In genomic region chr13:110388141-110388943, GRCh38 we compare ENCODE assay signal across 8 cellular contexts.
DNase-seq lines count a peak whose midpoint lies in the region; ATAC-seq and TF ChIP-seq lines count a peak whose summit lies in the region.

No MANE protein-coding gene starts in this region.

- H3K4me3 ChIP-seq in heart right ventricle (peak overlapping the region in 8 of 10 donors; percentile 2 to 42 (median 36)), sigmoid colon (peak overlapping the region in 3 of 4 donors; percentile 7 to 13 (median 8)), WERI-Rb-1 (ENCODE audit: low read depth, low read length) (no peak overlapping the region)

- H3K27ac ChIP-seq in heart right ventricle: peak overlapping the region; percentile 68 to 94 (median 82)
- H3K27ac ChIP-seq in sigmoid colon: peak overlapping the region; percentile 90 to 96 (median 93)
- no peak overlapping the region for H3K27ac ChIP-seq in WERI-Rb-1

- H3K9me3 ChIP-seq in heart right ventricle (no peaks in the 10 kb centered on the region), sigmoid colon (no peaks in the 10 kb centered on the region), WERI-Rb-1 (ENCODE audit: severe bottlenecking) (peaks cover 4% of the 10 kb centered on the region)

- H3K36me3 ChIP-seq in heart right ventricle (peaks cover 0 to 14% (median 0%) of the 10 kb centered on the region in 9 donors), sigmoid colon (no peaks in the 10 kb centered on the region), WERI-Rb-1 (0 out of 2 replicates have a peak, but pooled peaks cover 3% of the 10 kb centered on the region)

- intact Hi-C loops in heart right ventricle (cut with DNase I) (no loop called here), sigmoid colon (cut with DNase I) (loop anchor here (2.0 kb wide), 2 partner anchors 38 to 48 kb away; no protein-coding TSS in a partner anchor)

- TF ChIP-seq CTCF in heart right ventricle (IDR thresholded peaks at IDR 0.05) (no peak), sigmoid colon (IDR thresholded peaks at IDR 0.05) (no peak), WERI-Rb-1 (IDR thresholded peaks at IDR 0.05; ENCODE audit: low read depth, low read length) (no peak)

- H3K4me1 ChIP-seq in heart right ventricle (peaks cover 14 to 66% (median 61%) of the 10 kb centered on the region in 9 donors), sigmoid colon (peaks cover 0 to 59% (median 50%) of the 10 kb centered on the region in 4 donors)

- WGBS in heart right ventricle, 2 donors: 17 to 23% methylated on average over 18 of the region's 18 CpGs
- 60 to 70% methylated on average over 18 of the region's 18 CpGs for WGBS in sigmoid colon, 2 donors

- peak; percentile 87 to 95 (median 88) for TF ChIP-seq EP300 in sigmoid colon (IDR thresholded peaks at IDR 0.05)

- H3K27me3 ChIP-seq in heart right ventricle (peaks cover 0 to 9% (median 0%) of the 10 kb centered on the region in 7 donors), sigmoid colon (no peaks in the 10 kb centered on the region), WERI-Rb-1 (ENCODE audit: insufficient read depth, low read depth, severe bottlenecking) (no peaks in the 10 kb centered on the region)

- TF ChIP-seq POLR2A in sigmoid colon (IDR thresholded peaks at IDR 0.05): peak; percentile 61 to 68

- DNase-seq in SW480 (ENCODE audit: low spot score): peak; percentile 32
- peak; percentile 46 to 72 for DNase-seq in heart right ventricle
- DNase-seq in sigmoid colon: peak; percentile 97
- DNase-seq in NCI-H446 (lab: John Stamatoyannopoulos, UW): no peak
- DNase-seq in NCI-H226: no peak
- no peak for DNase-seq in WERI-Rb-1
- no peak for DNase-seq in hypothalamus (lab: John Stamatoyannopoulos, UW)

- ATAC-seq in GM18502 (IDR thresholded peaks at IDR 0.05; ENCODE audit: poor library complexity, unreplicated experiment) (peak; percentile 22), heart right ventricle (peak; percentile 24 to 79 (median 62))

Comparison
In these comparisons a context has a peak if more than half of its experiments do, and no peak if none do; other contexts are left out.
1. DNase-seq: peak in SW480 (single experiment), heart right ventricle (2 of 2) and sigmoid colon (single experiment); none in NCI-H446 (0 of 2), NCI-H226 (single experiment), WERI-Rb-1 (single experiment) and hypothalamus (0 of 51).